Comparison of ENCODE assay signal across 11 cellular contexts in the genomic region with DNA sequence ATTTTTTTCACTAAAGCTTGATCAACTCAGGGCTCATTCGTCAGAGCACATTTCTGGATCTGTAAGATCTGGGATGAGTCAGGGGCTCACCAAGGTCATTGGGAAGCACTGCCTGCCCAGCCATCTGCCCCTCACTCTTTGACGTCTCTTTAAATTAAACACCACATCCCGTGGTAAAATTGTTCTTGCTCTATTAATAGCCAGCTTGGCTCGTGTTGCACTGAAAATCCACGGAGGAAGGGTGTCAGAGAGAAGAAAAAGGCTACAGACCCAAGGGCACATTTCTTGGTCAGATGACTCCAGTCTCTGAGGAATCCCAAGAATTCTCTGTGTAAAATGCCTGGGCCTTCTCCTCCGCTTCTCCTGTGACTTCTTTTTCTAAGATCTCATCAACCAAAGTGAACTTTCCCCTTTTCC. TPM values are rescaled to one million over a fixed set of nuclear protein-coding genes. Genes with fewer than 3 reads are reported as not detected.
DNase-seq lines count a peak whose midpoint lies in the region; TF ChIP-seq lines count a peak whose summit lies in the region.
"Had no signal": no experiment of that assay in that cellular context is flagged by ENCODE, and none has a peak within 500 bp of the region (broad histone marks: within the 10 kb centered on the region; RNA-seq: fewer than 3 reads in every experiment).

No MANE protein-coding gene starts in this region.

- TF ChIP-seq CTCF in astrocyte of the spinal cord (IDR thresholded peaks at IDR 0.05; ENCODE audit: low read depth, low read length), result no peak
- TF ChIP-seq CTCF in hepatocyte (IDR thresholded peaks at IDR 0.05; ENCODE audit: poor library complexity), result no peak
- TF ChIP-seq CTCF in tibial artery (IDR thresholded peaks at IDR 0.05), result no peak

- H3K27me3 ChIP-seq in hepatocyte, result no peaks in the 10 kb centered on the region
- H3K27me3 ChIP-seq in tibial artery, result no peaks in the 10 kb centered on the region

- no peak overlapping the region for H3K4me2 ChIP-seq in hepatocyte

- H3K36me3 ChIP-seq in hepatocyte (replicated peaks; ENCODE audit: insufficient read depth, low read depth) (no peaks in the 10 kb centered on the region), tibial artery (no peaks in the 10 kb centered on the region)

- H3K36me3 Mint-ChIP-seq in activated naive CD8-positive, alpha-beta T cell treated with anti-CD3 and anti-CD28 coated beads for 36 hours, result no peaks in the 10 kb centered on the region

- in situ Hi-C loops in astrocyte of the spinal cord (cut with HindIII; ENCODE audit: low sequenced_read_pairs), result no loop called here

- H2AFZ ChIP-seq in hepatocyte, result no peak overlapping the region

- H3K4me3 Mint-ChIP-seq in activated naive CD8-positive, alpha-beta T cell treated with anti-CD3 and anti-CD28 coated beads for 36 hours, result no peak overlapping the region
- H3K4me3 Mint-ChIP-seq: central memory CD8-positive, alpha-beta T cell; nephron progenitor cell had no signal

- H4K20me1 ChIP-seq in hepatocyte (ENCODE audit: insufficient read depth, poor library complexity, severe bottlenecking), result no peaks in the 10 kb centered on the region

- no peak overlapping the region for H3K27ac Mint-ChIP-seq in activated naive CD8-positive, alpha-beta T cell treated with anti-CD3 and anti-CD28 coated beads for 36 hours
- H3K27ac Mint-ChIP-seq: nephron progenitor cell had no signal

- H3K27ac ChIP-seq in hepatocyte (peak overlapping the region; percentile 36), tibial artery (peak overlapping the region; percentile 50 to 64)

- no peaks in the 10 kb centered on the region for H3K79me2 ChIP-seq in hepatocyte

- no peaks in the 10 kb centered on the region for H3K9me3 Mint-ChIP-seq in activated naive CD8-positive, alpha-beta T cell treated with anti-CD3 and anti-CD28 coated beads for 36 hours
- H3K9me3 Mint-ChIP-seq: central memory CD8-positive, alpha-beta T cell; nephron progenitor cell had no signal

- H3K27me3 Mint-ChIP-seq in activated naive CD8-positive, alpha-beta T cell treated with anti-CD3 and anti-CD28 coated beads for 36 hours, result no peaks in the 10 kb centered on the region
- H3K27me3 Mint-ChIP-seq: central memory CD8-positive, alpha-beta T cell had no signal

- H3K9me2 ChIP-seq in hepatocyte (replicated peaks; ENCODE audit: insufficient read depth), result no peaks in the 10 kb centered on the region

- no peaks in the 10 kb centered on the region for H3K9me3 ChIP-seq in hepatocyte (ENCODE audit: low read depth)
- H3K9me3 ChIP-seq in tibial artery, result no peaks in the 10 kb centered on the region

- DNase-seq in HCEC 1CT (peak; percentile 57), astrocyte of the spinal cord (ENCODE audit: low read depth, low spot score) (peak; percentile 84), hepatocyte (ENCODE audit: low spot score) (no peak), tibial artery (no peak), SW480 (ENCODE audit: low spot score) (no peak), GM19238 (ENCODE audit: insufficient read length, low spot score) (no peak)
- no peak for DNase-seq in activated naive CD8-positive, alpha-beta T cell treated with anti-CD3 and anti-CD28 coated beads for 36 hours
- DNase-seq: activated CD8-positive, alpha-beta memory T cell treated with anti-CD3 and anti-CD28 coated beads for 24 hours; NCI-H446; nephron progenitor cell had no signal

- H3K4me1 ChIP-seq in hepatocyte (ENCODE audit: insufficient read depth), result peaks cover 6% of the 10 kb centered on the region
- H3K4me1 ChIP-seq in tibial artery, result peaks cover 0 to 19% (median 8%) of the 10 kb centered on the region in 4 donors

- no peaks in the 10 kb centered on the region for H3K4me1 Mint-ChIP-seq in activated naive CD8-positive, alpha-beta T cell treated with anti-CD3 and anti-CD28 coated beads for 36 hours
- H3K4me1 Mint-ChIP-seq: central memory CD8-positive, alpha-beta T cell had no signal

- intact Hi-C loops in tibial artery (cut with DNase I; ENCODE audit: low total_unique reads), result no loop called here

- H3K4me3 ChIP-seq in astrocyte of the spinal cord (ENCODE audit: low read depth, low read length) (no peak overlapping the region), hepatocyte (no peak overlapping the region), tibial artery (no peak overlapping the region)

- 45% methylated on average over 6 of the region's 6 CpGs for whole genome bisulfite sequencing in hepatocyte (ENCODE audit: low lambda C conversion rate, missing lambda C conversion rate)

RNA-seq across cellular contexts. Expression of a gene that starts 45.7 kb away (rescaled TPM):
- total RNA-seq in hepatocyte, result 19.4 and 26.9 TPM in 2 replicates
- polyA plus RNA-seq in hepatocyte, result 20.1 and 23.5 TPM in 2 replicates
- total RNA-seq in activated naive CD8-positive, alpha-beta T cell treated with anti-CD3 and anti-CD28 coated beads for 36 hours, result 10 to 100 TPM; 28.4 to 29.4 TPM

Comparison
In these comparisons a context has a peak if more than half of its experiments do, and no peak if none do; other contexts are left out.
1. DNase-seq: peak in HCEC 1CT (single experiment) and astrocyte of the spinal cord (single experiment); none in hepatocyte (single experiment), tibial artery (0 of 2), SW480 (single experiment), activated naive CD8-positive, alpha-beta T cell treated with anti-CD3 and anti-CD28 coated beads for 36 hours (single experiment) and GM19238 (single experiment).